8 cellular contexts compared by ENCODE assay signal in the genomic region with DNA sequence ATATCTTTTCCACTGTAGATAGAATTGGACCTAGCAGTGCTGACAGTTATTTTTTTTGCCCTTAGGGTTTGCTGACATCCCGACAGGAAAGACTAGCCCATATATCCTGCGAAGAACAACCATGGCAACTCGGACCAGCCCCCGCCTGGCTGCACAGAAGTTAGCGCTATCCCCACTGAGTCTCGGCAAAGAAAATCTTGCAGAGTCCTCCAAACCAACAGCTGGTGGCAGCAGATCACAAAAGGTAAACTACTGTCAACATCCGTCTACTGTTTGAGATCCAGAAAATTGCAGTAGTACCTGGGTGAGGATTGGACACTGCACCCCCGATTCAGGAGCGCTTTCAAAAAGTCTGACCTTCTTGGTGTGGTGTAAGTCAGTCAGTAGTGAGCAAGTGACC. TPM values are rescaled to one million over a fixed set of nuclear protein-coding genes. Genes with fewer than 3 reads are reported as not detected.
DNase-seq lines count a peak whose midpoint lies in the region; ATAC-seq, FAIRE-seq and TF ChIP-seq lines count a peak whose summit lies in the region.

No MANE protein-coding gene starts in this region.

- no peaks in the 10 kb centered on the region for H3K27me3 ChIP-seq in astrocyte (ENCODE audit: insufficient read depth, low read length)
- no peaks in the 10 kb centered on the region for H3K27me3 ChIP-seq in kidney epithelial cell (ENCODE audit: control insufficient read depth, insufficient read depth, low read length)

- H3K9me3 ChIP-seq in astrocyte (ENCODE audit: insufficient read depth, low read depth, low read length): no peaks in the 10 kb centered on the region

- no peaks in the 10 kb centered on the region for H3K27me3 Mint-ChIP-seq in astrocyte (ENCODE audit: low read depth, unreplicated experiment)

- H3K4me2 ChIP-seq in astrocyte (ENCODE audit: low read length): no peak overlapping the region

- H3K4me1 ChIP-seq in astrocyte (ENCODE audit: insufficient read depth, low read length): no peaks in the 10 kb centered on the region

- FAIRE-seq in astrocyte (lab: Jason Lieb, UNC): no peak

- no peak overlapping the region for H3K27ac ChIP-seq in astrocyte (ENCODE audit: low read depth, low read length)

- no peak overlapping the region for H3K4me3 Mint-ChIP-seq in astrocyte (ENCODE audit: unreplicated experiment)

- DNase-seq in AG08396 (ENCODE audit: low spot score) (peak; percentile 17), HEK293T (ENCODE audit: extremely low spot score) (peak; percentile 15), astrocyte (ENCODE audit: low read depth) (peak; percentile 19), kidney epithelial cell (ENCODE audit: low read depth) (peak; percentile 9), germinal center (ENCODE audit: low spot score) (no peak), NCI-H1436 treated with DMSO at 0.1 percent for 48 hours (lab: John Stamatoyannopoulos, UW) (no peak)

- no peak overlapping the region for H3K9ac ChIP-seq in astrocyte (ENCODE audit: low read length)

- no peak for ATAC-seq in GM19328 (IDR thresholded peaks at IDR 0.05; ENCODE audit: unreplicated experiment)
- ATAC-seq in GM21825 (IDR thresholded peaks at IDR 0.05; ENCODE audit: unreplicated experiment): no peak

- H3K4me3 ChIP-seq in astrocyte (ENCODE audit: insufficient read depth, low read depth, low read length) (no peak overlapping the region), kidney epithelial cell (ENCODE audit: low read depth, low read length) (no peak overlapping the region)

- H3K79me2 ChIP-seq in astrocyte (ENCODE audit: insufficient read depth, low read length): peaks cover 4% of the 10 kb centered on the region

- H3K4me1 Mint-ChIP-seq in astrocyte (ENCODE audit: low read depth, unreplicated experiment): no peaks in the 10 kb centered on the region

- CTCF ChIA-PET in HEK293T (lab: Yijun Ruan, JAX): no interaction called here

- POLR2A ChIA-PET in HEK293T (lab: Yijun Ruan, JAX): no interaction called here

- H2AFZ ChIP-seq in astrocyte (ENCODE audit: low read depth, low read length): no peak overlapping the region

- peak; percentile 36 for TF ChIP-seq CTCF in astrocyte (IDR thresholded peaks at IDR 0.05; ENCODE audit: insufficient read depth, low read depth, low read length)
- peak; percentile 46 for TF ChIP-seq CTCF in kidney epithelial cell (IDR thresholded peaks at IDR 0.05; ENCODE audit: insufficient read depth, low read length, poor library complexity, severe bottlenecking)

- H4K20me1 ChIP-seq in astrocyte (ENCODE audit: insufficient read depth, low read length): no peaks in the 10 kb centered on the region

- H3K27ac Mint-ChIP-seq in astrocyte (ENCODE audit: unreplicated experiment): no peak overlapping the region

- H3K36me3 Mint-ChIP-seq in astrocyte (ENCODE audit: low read depth, unreplicated experiment): no peaks in the 10 kb centered on the region

- H3K36me3 ChIP-seq in astrocyte (ENCODE audit: insufficient read depth, low read length): peaks cover 20% of the 10 kb centered on the region
- no peaks in the 10 kb centered on the region for H3K36me3 ChIP-seq in kidney epithelial cell (ENCODE audit: control insufficient read depth, insufficient read depth, low read length)

- no peaks in the 10 kb centered on the region for H3K9me3 Mint-ChIP-seq in astrocyte (ENCODE audit: unreplicated experiment)

TF ChIP-seq in HEK293T, 16 proteins besides CTCF, POLR2A, EP300 and RAD21:
- TF ChIP-seq HDGF (IDR thresholded peaks at IDR 0.05; ENCODE audit: borderline replicate concordance) (no peak), FOXK2 (IDR thresholded peaks at IDR 0.05) (no peak)
TF ChIP-seq in HEK293T: peak in this region for 0.

RNA-seq across cellular contexts. Expression of gene CENPF, which starts 55.8 kb away (rescaled TPM):
- 12.3 and 22.9 TPM in 2 replicates for total RNA-seq in astrocyte
- 20.2 and 20.6 TPM in 2 replicates for total RNA-seq in kidney epithelial cell

Comparison
In these comparisons a context has a peak if more than half of its experiments do, and no peak if none do; other contexts are left out.
1. DNase-seq: peak in AG08396 (single experiment), HEK293T (single experiment), astrocyte (single experiment) and kidney epithelial cell (single experiment); none in germinal center (single experiment) and NCI-H1436 treated with DMSO at 0.1 percent for 48 hours (single experiment).